ENCODE assay signal across 14 cellular contexts in the genomic region with DNA sequence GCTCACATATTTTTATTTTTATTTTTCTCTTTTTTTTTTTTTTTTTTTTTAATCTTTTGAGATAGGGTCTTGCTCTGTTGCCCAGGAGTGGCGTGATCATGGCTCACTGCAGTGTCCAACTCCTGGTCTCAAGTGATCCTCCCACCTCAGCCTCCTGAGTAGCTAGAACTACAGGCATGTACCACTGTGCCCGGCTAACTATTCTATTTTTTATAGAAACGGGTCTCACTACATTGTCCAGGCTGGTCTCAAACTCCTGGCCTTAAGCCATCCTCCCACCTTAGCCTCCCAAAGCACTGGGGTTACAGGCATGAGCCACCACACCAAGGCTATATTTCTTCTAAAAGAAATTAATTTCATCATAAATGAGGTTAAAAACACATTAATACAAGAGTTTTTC. TPM values are rescaled to one million over a fixed set of nuclear protein-coding genes. Genes with fewer than 3 reads are reported as not detected.
DNase-seq lines count a peak whose midpoint lies in the region; ATAC-seq and TF ChIP-seq lines count a peak whose summit lies in the region.
"Had no signal": no experiment of that assay in that cellular context is flagged by ENCODE, and none has a peak within 500 bp of the region (broad histone marks: within the 10 kb centered on the region; RNA-seq: fewer than 3 reads in every experiment).

No MANE protein-coding gene starts in this region.

- intact Hi-C loops in natural killer cell (cut with micrococcal nuclease), result loop anchor here (2.0 to 5.0 kb wide), 2 partner anchors 46 to 55 kb away; a partner anchor contains a TSS

- no peak for DNase-seq in natural killer cell
- no peak for DNase-seq in natural killer cell treated with Interleukin-12 subunit alpha and Interleukin-12 subunit beta and Interleukin-15 and Interleukin-18, amount 100 ng/mL, for 72 hours (ENCODE audit: low spot score)
- DNase-seq in effector memory CD8-positive, alpha-beta T cell, result no peak
- no peak for DNase-seq in activated CD4-positive, alpha-beta T cell treated with anti-CD3 and anti-CD28 coated beads for 1 hour
- DNase-seq: AML-193; Caco-2; Calu3; CD4-positive, alpha-beta T cell; CD8-positive, alpha-beta T cell; DMS79 treated with DMSO at 0.1 percent for 48 hours; GF-D8 had no signal

- peaks cover 55 to 59% of the 10 kb centered on the region in 2 donors for H3K4me1 Mint-ChIP-seq in natural killer cell
- peaks cover 31 to 34% of the 10 kb centered on the region in 2 donors for H3K4me1 Mint-ChIP-seq in natural killer cell treated with Interleukin-12 subunit alpha and Interleukin-12 subunit beta and Interleukin-15 and Interleukin-18, amount 100 ng/mL, for 72 hours (ENCODE audit: low read depth in 2 of 2)
- peaks cover 7 to 37% of the 10 kb centered on the region in 2 donors for H3K4me1 Mint-ChIP-seq in effector memory CD8-positive, alpha-beta T cell (ENCODE audit: low read depth in 2 of 2)
- H3K4me1 Mint-ChIP-seq: B cell had no signal

- H3K27ac Mint-ChIP-seq in natural killer cell, result peak overlapping the region; percentile 88 to 98
- H3K27ac Mint-ChIP-seq in natural killer cell treated with Interleukin-12 subunit alpha and Interleukin-12 subunit beta and Interleukin-15 and Interleukin-18, amount 100 ng/mL, for 72 hours, result no peak overlapping the region
- H3K27ac Mint-ChIP-seq in effector memory CD8-positive, alpha-beta T cell, result peak overlapping the region; percentile 38 to 90
- H3K27ac Mint-ChIP-seq: B cell; CD4-positive, alpha-beta T cell; CD8-positive, alpha-beta T cell had no signal

- no peaks in the 10 kb centered on the region for H3K9me3 Mint-ChIP-seq in natural killer cell
- no peaks in the 10 kb centered on the region for H3K9me3 Mint-ChIP-seq in natural killer cell treated with Interleukin-12 subunit alpha and Interleukin-12 subunit beta and Interleukin-15 and Interleukin-18, amount 100 ng/mL, for 72 hours
- H3K9me3 Mint-ChIP-seq in effector memory CD8-positive, alpha-beta T cell, result peaks cover 0 to 1% of the 10 kb centered on the region in 2 donors
- H3K9me3 Mint-ChIP-seq: CD4-positive, alpha-beta T cell; CD8-positive, alpha-beta T cell had no signal

- no peaks in the 10 kb centered on the region for H3K27me3 Mint-ChIP-seq in natural killer cell (ENCODE audit: low read depth in 2 of 2)
- no peaks in the 10 kb centered on the region for H3K27me3 Mint-ChIP-seq in natural killer cell treated with Interleukin-12 subunit alpha and Interleukin-12 subunit beta and Interleukin-15 and Interleukin-18, amount 100 ng/mL, for 72 hours
- H3K27me3 Mint-ChIP-seq in effector memory CD8-positive, alpha-beta T cell, result no peaks in the 10 kb centered on the region
- H3K27me3 Mint-ChIP-seq: B cell; CD4-positive, alpha-beta T cell had no signal

- H3K36me3 Mint-ChIP-seq in natural killer cell, result peaks cover 7% of the 10 kb centered on the region
- peaks cover 8% of the 10 kb centered on the region for H3K36me3 Mint-ChIP-seq in natural killer cell treated with Interleukin-12 subunit alpha and Interleukin-12 subunit beta and Interleukin-15 and Interleukin-18, amount 100 ng/mL, for 72 hours
- H3K36me3 Mint-ChIP-seq in effector memory CD8-positive, alpha-beta T cell (ENCODE audit: insufficient read depth), result peaks cover 30% of the 10 kb centered on the region

- no peak overlapping the region for H3K4me3 Mint-ChIP-seq in natural killer cell
- no peak overlapping the region for H3K4me3 Mint-ChIP-seq in natural killer cell treated with Interleukin-12 subunit alpha and Interleukin-12 subunit beta and Interleukin-15 and Interleukin-18, amount 100 ng/mL, for 72 hours
- no peak overlapping the region for H3K4me3 Mint-ChIP-seq in effector memory CD8-positive, alpha-beta T cell
- H3K4me3 Mint-ChIP-seq: B cell; CD4-positive, alpha-beta T cell; CD8-positive, alpha-beta T cell had no signal

- TF ChIP-seq CTCF in natural killer cell (IDR thresholded peaks at IDR 0.05), result no peak

- no peak for ATAC-seq in natural killer cell
- no peak for ATAC-seq in natural killer cell treated with Interleukin-12 subunit alpha and Interleukin-12 subunit beta and Interleukin-15 and Interleukin-18, amount 100 ng/mL, for 72 hours
- no peak for ATAC-seq in effector memory CD8-positive, alpha-beta T cell (replicated peaks)
- no peak for ATAC-seq in HG02610 (IDR thresholded peaks at IDR 0.05; ENCODE audit: unreplicated experiment)
- ATAC-seq: A549; CD8-positive, alpha-beta T cell had no signal

RNA-seq across cellular contexts. Expression of a gene that starts 45.9 kb away (rescaled TPM):
- 10 to 100 TPM; 12.7 to 22.9 (median 15.9) TPM for total RNA-seq in natural killer cell
- total RNA-seq in natural killer cell treated with Interleukin-12 subunit alpha and Interleukin-12 subunit beta and Interleukin-15 and Interleukin-18, amount 100 ng/mL, for 72 hours, result 10 to 100 TPM; 16.0 to 16.6 TPM

RNA-seq across cellular contexts. Expression of a gene that starts 45.9 kb away (rescaled TPM):
- total RNA-seq in natural killer cell, result 10 to 100 TPM in 2 of 3 donors, 1 to 10 TPM in 1; 8.1 to 15.1 (median 11.2) TPM
- total RNA-seq in natural killer cell treated with Interleukin-12 subunit alpha and Interleukin-12 subunit beta and Interleukin-15 and Interleukin-18, amount 100 ng/mL, for 72 hours, result 10 to 100 TPM; 35.3 to 69.1 TPM

Comparison
In these comparisons a context has a peak if more than half of its experiments do, and no peak if none do; other contexts are left out.
1. H3K27ac Mint-ChIP-seq: peak in natural killer cell (2 of 2) and effector memory CD8-positive, alpha-beta T cell (2 of 2); none in natural killer cell treated with Interleukin-12 subunit alpha and Interleukin-12 subunit beta and Interleukin-15 and Interleukin-18, amount 100 ng/mL, for 72 hours (0 of 2).